1 cellular context compared by ENCODE assay signal in the genomic region with DNA sequence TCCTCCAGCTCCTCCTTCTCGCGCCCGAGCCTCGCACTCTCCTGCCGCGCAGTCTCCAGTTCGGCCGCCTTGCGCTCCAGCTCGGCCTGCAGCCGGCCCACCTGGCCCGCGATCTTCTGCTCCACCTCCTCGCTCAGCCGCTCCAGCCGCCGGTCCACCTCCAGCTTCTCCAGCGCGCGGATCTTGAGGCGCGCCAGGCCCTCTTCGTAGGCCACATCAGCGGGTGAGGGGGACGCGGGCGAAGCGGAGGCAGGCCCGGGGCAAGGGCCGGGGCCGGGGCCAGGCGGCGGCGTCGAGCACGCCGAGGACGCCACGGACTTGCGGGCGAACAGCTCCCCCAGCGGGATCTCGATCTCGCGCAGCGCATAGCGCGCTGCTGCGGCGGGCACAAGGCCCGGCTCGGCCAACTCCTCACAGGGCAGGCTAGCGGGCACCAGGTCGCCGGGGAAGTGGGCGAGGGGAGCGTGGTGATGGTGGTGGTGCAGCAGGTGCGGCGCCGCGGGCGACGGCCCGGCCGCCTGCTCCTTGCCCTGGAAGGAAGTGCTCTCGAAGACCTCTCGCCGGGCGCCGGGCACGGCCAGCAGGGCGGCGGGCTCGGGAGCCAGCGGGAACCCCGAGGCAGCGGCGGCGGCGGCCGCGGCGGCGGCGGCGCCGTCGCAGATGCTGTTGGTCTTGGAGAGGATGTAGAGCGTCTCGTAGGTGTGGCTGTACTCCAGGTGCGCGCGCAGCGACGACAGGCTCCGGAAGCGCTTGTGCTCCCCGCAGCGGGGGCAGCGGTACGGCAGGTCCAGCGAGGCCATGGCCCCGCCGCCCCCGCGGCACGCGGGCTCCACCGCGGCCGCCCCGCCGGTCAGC.
TF ChIP-seq lines count a peak whose summit lies in the region.

No MANE protein-coding gene starts in this region.

TF ChIP-seq in HepG2, 621 proteins besides CTCF, POLR2A, EP300 and RAD21:
- TF ChIP-seq ZNF724P (CRISPR knock-in tag; IDR thresholded peaks at IDR 0.05; ENCODE audit: borderline replicate concordance) (no peak), DNMT1 (CRISPR knock-in tag; IDR thresholded peaks at IDR 0.05) (peak; percentile 14; the same call in 1 of the 2 replicates)
